17 cellular contexts compared by ENCODE assay signal in genomic region chr12:66694666-66695065, GRCh38.
"Had no signal": no experiment of that assay in that cellular context is flagged by ENCODE, and none has a peak within 500 bp of the region (broad histone marks: within the 10 kb centered on the region; RNA-seq: fewer than 3 reads in every experiment).

No MANE protein-coding gene starts in this region.

- H3K36me3 ChIP-seq: colonic mucosa, esophagus squamous epithelium, gastrocnemius medialis, heart right ventricle, left lung, lower lobe of right lung had no signal

- DNase-seq: colonic mucosa; cortex of kidney; effector CD8-positive, alpha-beta T cell; endodermal cell; esophagus squamous epithelium; foreskin fibroblast; foreskin melanocyte; gastrocnemius medialis; glutamatergic neuron; left cardiac atrium; left lung; left ventricle myocardium superior; lower lobe of right lung; naive B cell had no signal

- H3K9me3 ChIP-seq: colonic mucosa, esophagus squamous epithelium, gastrocnemius medialis, heart right ventricle, left lung, lower lobe of right lung, mucosa of descending colon had no signal

- H3K4me1 ChIP-seq: colonic mucosa, esophagus squamous epithelium, gastrocnemius medialis, left lung, lower lobe of right lung had no signal

- H3K4me3 ChIP-seq: colonic mucosa, esophagus squamous epithelium, gastrocnemius medialis, heart right ventricle, left lung, lower lobe of right lung, mucosa of descending colon had no signal

- H3K27me3 ChIP-seq: colonic mucosa, esophagus squamous epithelium, gastrocnemius medialis, left lung had no signal

- H3K27ac ChIP-seq: colonic mucosa, epithelial cell of prostate, esophagus squamous epithelium, gastrocnemius medialis, heart right ventricle, left lung, lower lobe of right lung had no signal
